Comparison of ENCODE assay signal across 8 cellular contexts in genomic region chr14:31024577-31025334, GRCh38. TPM values are rescaled to one million over a fixed set of nuclear protein-coding genes. Genes with fewer than 3 reads are reported as not detected.
DNase-seq lines count a peak whose midpoint lies in the region; ATAC-seq and TF ChIP-seq lines count a peak whose summit lies in the region.

No MANE protein-coding gene starts in this region.

- H3K4me3 ChIP-seq in AG04449 (ENCODE audit: low read depth, low read length) (peak overlapping the region; percentile 96), HL-60 (replicated peaks; ENCODE audit: insufficient read depth, low read length) (peak overlapping the region; percentile 95), ascending aorta (peak overlapping the region; percentile 98 to 100), left lung (peak overlapping the region; percentile 91 to 97), thymus (ENCODE audit: low read length) (peak overlapping the region; percentile 68)

- H3K4me1 ChIP-seq in ascending aorta (peaks cover 0 to 14% of the 10 kb centered on the region in 2 donors), left lung (peaks cover 7 to 19% of the 10 kb centered on the region in 2 donors), thymus (ENCODE audit: control insufficient read depth, insufficient read depth, low read length) (peaks cover 4% of the 10 kb centered on the region)

- no peaks in the 10 kb centered on the region for H3K27me3 ChIP-seq in HL-60 (ENCODE audit: insufficient read depth, poor library complexity, severe bottlenecking)
- no peaks in the 10 kb centered on the region for H3K27me3 ChIP-seq in ascending aorta
- H3K27me3 ChIP-seq in left lung, result no peaks in the 10 kb centered on the region
- H3K27me3 ChIP-seq in thymus (ENCODE audit: control insufficient read depth, insufficient read depth), result no peaks in the 10 kb centered on the region

- POLR2A ChIA-PET in AG04449 (lab: Yijun Ruan, JAX), result interaction anchor here (0.6 kb wide), 1 partner anchor 80 kb away, joined by 3 read pairs; no protein-coding TSS in a partner anchor

- WGBS in thymus, result 17% methylated on average over 11 of the region's 11 CpGs

- H3K27ac ChIP-seq in HL-60 (replicated peaks), result peak overlapping the region; percentile 91
- H3K27ac ChIP-seq in ascending aorta, result peak overlapping the region; percentile 100
- peak overlapping the region; percentile 98 for H3K27ac ChIP-seq in left lung
- peak overlapping the region; percentile 84 for H3K27ac ChIP-seq in thymus (ENCODE audit: low read depth)

- ATAC-seq in left lung (no peak), GM21381 (IDR thresholded peaks at IDR 0.05; ENCODE audit: unreplicated experiment) (no peak), GM18511 (IDR thresholded peaks at IDR 0.05; ENCODE audit: unreplicated experiment) (no peak)

- CTCF ChIA-PET in AG04449 (lab: Yijun Ruan, JAX), result interaction anchor here (0.8 kb wide), 1 partner anchor 13 kb away, joined by 3 read pairs; no protein-coding TSS in a partner anchor

- no peaks in the 10 kb centered on the region for H3K9me3 ChIP-seq in ascending aorta
- H3K9me3 ChIP-seq in left lung, result no peaks in the 10 kb centered on the region
- H3K9me3 ChIP-seq in thymus (ENCODE audit: control insufficient read depth), result no peaks in the 10 kb centered on the region

- TF ChIP-seq CTCF in AG04449 (IDR thresholded peaks at IDR 0.05; ENCODE audit: insufficient read depth, low read length, missing control alignments) (no peak), HL-60 (IDR thresholded peaks at IDR 0.05; ENCODE audit: insufficient read depth, low read length) (no peak), ascending aorta (IDR thresholded peaks at IDR 0.05) (no peak), left lung (IDR thresholded peaks at IDR 0.05) (no peak)

- DNase-seq in AG04449 (ENCODE audit: low read depth, low spot score) (no peak), HL-60 (ENCODE audit: low read depth in 1 of 2, low spot score in 1 of 2) (no peak), ascending aorta (ENCODE audit: low spot score in 2 of 2) (no peak), left lung (no peak)
- DNase-seq in stimulated activated CD8-positive, alpha-beta memory T cell treated with anti-CD3 and anti-CD28 coated beads, Interleukin-4, amount 100 ng/mL, for 48 hours, result no peak

- intact Hi-C loops in ascending aorta (cut with DNase I) (loop anchor here (2.0 to 5.0 kb wide), 4 partner anchors 58 to 1178 kb away; partner anchors contain the start of genes DTD2, RNU6-7 and RNU6-8), left lung (cut with DNase I) (no loop called here)

- no peaks in the 10 kb centered on the region for H3K36me3 ChIP-seq in ascending aorta
- peaks cover 0 to 5% of the 10 kb centered on the region in 2 donors for H3K36me3 ChIP-seq in left lung
- no peaks in the 10 kb centered on the region for H3K36me3 ChIP-seq in thymus (ENCODE audit: control insufficient read depth, insufficient read depth)

RNA-seq across cellular contexts. Expression of gene AP4S1, which starts 0.7 kb away (rescaled TPM):
- 4.2 TPM for total RNA-seq in ascending aorta
- total RNA-seq in left lung, result 1 to 10 TPM; 6.9 to 9.2 TPM
- 13.0 TPM for polyA plus RNA-seq in thymus

RNA-seq across cellular contexts. Expression of gene STRN3, which starts 1.4 kb away (rescaled TPM):
- 38.5 TPM for total RNA-seq in ascending aorta
- total RNA-seq in left lung, result 10 to 100 TPM; 31.7 to 32.9 TPM
- polyA plus RNA-seq in thymus, result 14.7 TPM
